ENCODE assay signal across 1 cellular context in genomic region chr20:362271-363254, GRCh38.
TF ChIP-seq lines count a peak whose summit lies in the region.

No MANE protein-coding gene starts in this region.

TF ChIP-seq in GM23338, 12 proteins besides CTCF, POLR2A, EP300 and RAD21:
- TF ChIP-seq ZNF462 (CRISPR knock-in tag; IDR thresholded peaks at IDR 0.05) (no peak), NANOG (IDR thresholded peaks at IDR 0.05; ENCODE audit: borderline replicate concordance) (no peak), EZH2phosphoT487 (IDR thresholded peaks at IDR 0.05; ENCODE audit: unreplicated experiment) (no peak), ZNF331 (CRISPR knock-in tag; IDR thresholded peaks at IDR 0.05; ENCODE audit: low read depth) (no peak), ETS1 (IDR thresholded peaks at IDR 0.05) (no peak), REST (IDR thresholded peaks at IDR 0.05; ENCODE audit: unreplicated experiment) (no peak), STAT1 (IDR thresholded peaks at IDR 0.05; ENCODE audit: unreplicated experiment) (no peak), CREB1 (CRISPR knock-in tag; IDR thresholded peaks at IDR 0.05; ENCODE audit: low read depth) (no peak), POLR2AphosphoS5 (IDR thresholded peaks at IDR 0.05; ENCODE audit: low read depth) (no peak), ZNF114 (CRISPR knock-in tag; IDR thresholded peaks at IDR 0.05) (no peak), JUNB (IDR thresholded peaks at IDR 0.05; ENCODE audit: unreplicated experiment) (no peak), EZH2 (IDR thresholded peaks at IDR 0.05; ENCODE audit: low read depth, unreplicated experiment) (no peak)
